ENCODE assay signal across 21 cellular contexts in the genomic region with DNA sequence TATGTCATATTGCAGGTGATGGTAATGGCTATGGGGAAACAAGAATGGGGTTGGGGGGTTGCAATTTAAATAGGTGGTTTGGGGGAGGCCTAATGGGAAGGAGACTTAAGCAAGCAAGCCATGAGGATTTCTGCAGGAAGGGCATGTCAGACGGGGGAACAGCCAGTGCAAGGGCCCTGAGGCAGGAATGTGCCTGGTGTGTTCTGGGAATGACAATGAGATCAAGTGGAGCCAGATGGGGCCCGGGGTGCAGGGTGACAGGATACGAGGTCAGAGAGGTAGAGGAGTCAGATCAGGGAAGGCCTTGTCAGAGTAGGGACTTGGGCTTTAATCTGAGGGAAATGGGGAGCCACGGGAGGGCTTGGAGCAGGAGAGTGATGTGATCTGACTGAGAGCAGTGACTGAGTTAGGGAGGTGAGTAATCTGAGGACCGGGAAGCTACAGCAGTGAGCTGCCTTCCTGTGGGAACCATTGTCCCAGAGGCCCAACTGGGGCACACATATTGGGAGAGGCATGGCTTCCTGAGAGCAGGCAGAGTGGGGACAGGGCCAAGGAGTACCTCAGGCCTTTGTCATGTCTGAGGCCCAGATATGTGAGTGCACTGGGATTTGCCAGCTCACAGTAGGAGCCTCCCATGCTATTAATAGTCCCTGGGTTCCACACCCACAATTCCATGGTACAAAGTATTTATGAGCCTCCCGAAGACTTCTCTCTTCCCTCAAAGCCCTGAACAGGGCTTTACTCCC.
DNase-seq lines count a peak whose midpoint lies in the region; ATAC-seq and TF ChIP-seq lines count a peak whose summit lies in the region.
"Had no signal": no experiment of that assay in that cellular context is flagged by ENCODE, and none has a peak within 500 bp of the region (broad histone marks: within the 10 kb centered on the region; RNA-seq: fewer than 3 reads in every experiment).

No MANE protein-coding gene starts in this region.

- no peak overlapping the region for H3K4me2 ChIP-seq in PC-3 (ENCODE audit: low read length)

- no peak overlapping the region for H3K9ac ChIP-seq in PC-3 (ENCODE audit: low read length)
- H3K9ac ChIP-seq: parathyroid adenoma had no signal

- H3K4me3 ChIP-seq in AG09309 (ENCODE audit: control insufficient read depth, low read depth, low read length) (no peak overlapping the region), mucosa of descending colon (no peak overlapping the region), WERI-Rb-1 (ENCODE audit: low read depth, low read length) (no peak overlapping the region), PC-3 (ENCODE audit: low read length) (no peak overlapping the region)

- no peak for TF ChIP-seq CTCF in AG09309 (IDR thresholded peaks at IDR 0.05; ENCODE audit: control insufficient read depth, insufficient read depth, low read depth, low read length, missing control alignments)
- no peak for TF ChIP-seq CTCF in mucosa of descending colon (IDR thresholded peaks at IDR 0.05)
- no peak for TF ChIP-seq CTCF in WERI-Rb-1 (IDR thresholded peaks at IDR 0.05; ENCODE audit: low read depth, low read length)
- no peak for TF ChIP-seq CTCF in PC-3 (conservative IDR thresholded peaks at IDR 0.05; ENCODE audit: low read depth, low read length)

- no peaks in the 10 kb centered on the region for H3K9me3 ChIP-seq in mucosa of descending colon
- H3K9me3 ChIP-seq in WERI-Rb-1 (ENCODE audit: severe bottlenecking): no peaks in the 10 kb centered on the region
- no peaks in the 10 kb centered on the region for H3K9me3 ChIP-seq in PC-3 (ENCODE audit: low read length)

- H3K27me3 ChIP-seq in WERI-Rb-1 (ENCODE audit: insufficient read depth, low read depth, severe bottlenecking) (no peaks in the 10 kb centered on the region), PC-3 (ENCODE audit: low read length) (no peaks in the 10 kb centered on the region)

- POLR2A ChIA-PET in PC-3 (lab: Charles Lee; ENCODE audit: unreplicated experiment): no interaction called here

- no peaks in the 10 kb centered on the region for H3K79me2 ChIP-seq in PC-3 (ENCODE audit: low read length)
- H3K79me2 ChIP-seq: parathyroid adenoma had no signal

- H2AFZ ChIP-seq in PC-3 (ENCODE audit: low read length): no peak overlapping the region
- H2AFZ ChIP-seq: parathyroid adenoma had no signal

- H3K27ac ChIP-seq in WERI-Rb-1 (no peak overlapping the region), PC-3 (ENCODE audit: low read length) (no peak overlapping the region)
- H3K27ac ChIP-seq: parathyroid adenoma had no signal

- CTCF ChIA-PET in PC-3 (lab: Charles Lee): interaction anchor here (0.6 kb wide), 1 partner anchor 56 kb away, joined by 7 read pairs; no protein-coding TSS in a partner anchor

- H3K9me2 ChIP-seq in PC-3 (replicated peaks; ENCODE audit: low read length): no peaks in the 10 kb centered on the region

- no peaks in the 10 kb centered on the region for H4K20me1 ChIP-seq in PC-3 (ENCODE audit: low read length)

- intact Hi-C loops in mucosa of descending colon (cut with DNase I, micrococcal nuclease) (no loop called here), PC-3 (cut with micrococcal nuclease) (loop anchor here (10.0 kb wide), 1 partner anchor 143 kb away; no protein-coding TSS in a partner anchor)

- H3F3A ChIP-seq in PC-3 (ENCODE audit: low read length, unreplicated experiment): no peaks in the 10 kb centered on the region

- no TSS peak for BruUV-seq in PC-3 (replicated peaks; lab: Mats Ljungman, UMichigan)

- no peaks in the 10 kb centered on the region for H3K36me3 ChIP-seq in mucosa of descending colon (ENCODE audit: low read depth)
- H3K36me3 ChIP-seq in WERI-Rb-1: no peaks in the 10 kb centered on the region
- H3K36me3 ChIP-seq in PC-3 (ENCODE audit: low read depth, low read length): no peaks in the 10 kb centered on the region

- H3K4me1 ChIP-seq in mucosa of descending colon (ENCODE audit: low read depth) (peaks cover 8% of the 10 kb centered on the region), PC-3 (ENCODE audit: insufficient read depth, low read length) (peaks cover 22% of the 10 kb centered on the region)
- H3K4me1 ChIP-seq: parathyroid adenoma had no signal

- DNase-seq in AG09309 (ENCODE audit: low read depth) (peak; percentile 16), LHCN-M2 (ENCODE audit: low read depth) (peak; percentile 40), mucosa of descending colon (no peak), WERI-Rb-1 (no peak), PC-3 (no peak), SK-N-DZ (ENCODE audit: low spot score) (no peak), anterior cingulate cortex (lab: John Stamatoyannopoulos, UW) (no peak)
- DNase-seq: activated T-cell treated with anti-CD3 and anti-CD28 coated beads for 4 hours; AML-193; Calu3; GF-D8; Karpas-422; kidney; NCI-H146; NCI-H345; stimulated activated CD4-positive, alpha-beta T cell treated with anti-CD3 and anti-CD28 coated beads, Interleukin-12 subunit alpha, Interleukin-12 subunit beta, amount 100 ng/mL, for 4 hours; stimulated activated naive CD4-positive, alpha-beta T cell treated with Interleukin-2 at 50 U/mL for 16 hours; T-helper 17 cell had no signal

- peak; percentile 33 for ATAC-seq in esophagus mucosa
- peak; percentile 50 for ATAC-seq in mucosa of descending colon
- no peak for ATAC-seq in PC-3
- ATAC-seq: activated CD4-positive, CD25-positive, alpha-beta regulatory T cell treated with anti-CD3 and anti-CD28 coated beads, Interleukin-2, amount 50 U/mL, for 24 hours; T-helper 17 cell had no signal

Comparison
In these comparisons a context has a peak if more than half of its experiments do, and no peak if none do; other contexts are left out.
1. DNase-seq: peak in AG09309 (single experiment) and LHCN-M2 (single experiment); none in mucosa of descending colon (0 of 3), WERI-Rb-1 (single experiment), PC-3 (single experiment), SK-N-DZ (single experiment) and anterior cingulate cortex (0 of 58).